Comparison of ENCODE assay signal across 11 cellular contexts in the genomic region with DNA sequence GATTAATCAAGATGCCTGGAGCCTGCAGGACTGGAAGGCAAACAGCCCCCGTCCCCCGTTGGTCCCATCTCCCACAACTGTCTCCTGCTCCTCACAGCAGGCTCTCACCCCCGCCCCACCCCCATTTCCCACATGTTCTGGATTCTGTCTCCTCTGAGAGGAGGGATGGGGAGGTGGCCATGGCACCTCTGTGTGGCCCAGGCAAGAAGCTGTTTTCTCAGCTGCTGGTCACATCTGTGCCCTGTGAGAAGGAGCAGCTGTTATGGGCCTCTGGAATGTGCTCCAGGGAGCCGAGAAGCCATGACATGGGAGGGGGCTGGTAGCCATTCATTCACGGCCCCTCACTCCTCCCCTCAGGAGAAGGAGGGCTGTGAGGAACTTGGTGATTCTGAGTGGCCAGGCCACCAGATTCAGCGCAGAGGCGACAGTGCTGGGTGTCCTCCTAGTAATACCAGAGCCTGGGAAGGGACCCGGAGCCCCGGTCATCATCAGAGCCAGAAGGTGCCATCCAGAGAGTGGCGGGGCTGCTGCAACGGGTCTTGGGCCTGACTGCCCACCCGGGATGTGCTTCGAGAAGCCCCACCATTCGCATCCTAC. TPM values are rescaled to one million over a fixed set of nuclear protein-coding genes. Genes with fewer than 3 reads are reported as not detected.
DNase-seq lines count a peak whose midpoint lies in the region; ATAC-seq, FAIRE-seq and TF ChIP-seq lines count a peak whose summit lies in the region.
"Had no signal": no experiment of that assay in that cellular context is flagged by ENCODE, and none has a peak within 500 bp of the region (broad histone marks: within the 10 kb centered on the region; RNA-seq: fewer than 3 reads in every experiment).

No MANE protein-coding gene starts in this region.

- no peak for TF ChIP-seq CTCF in colonic mucosa (IDR thresholded peaks at IDR 0.05)
- no peak for TF ChIP-seq CTCF in right lobe of liver (IDR thresholded peaks at IDR 0.05)
- no peak for TF ChIP-seq CTCF in D721Med (IDR thresholded peaks at IDR 0.05; ENCODE audit: insufficient read depth, missing control alignments)

- peaks cover 37% of the 10 kb centered on the region for H3K27me3 ChIP-seq in colonic mucosa
- peaks cover 0 to 7% of the 10 kb centered on the region in 2 donors for H3K27me3 ChIP-seq in right lobe of liver

- H3K36me3 ChIP-seq in colonic mucosa (no peaks in the 10 kb centered on the region), right lobe of liver (no peaks in the 10 kb centered on the region)

- no peak for TF ChIP-seq POLR2A in right lobe of liver (IDR thresholded peaks at IDR 0.05)

- no peak overlapping the region for H3K4me3 Mint-ChIP-seq in stimulated activated effector memory CD8-positive, alpha-beta T cell treated with anti-CD3 and anti-CD28 coated beads, Interleukin-12 subunit alpha, Interleukin-12 subunit beta, amount 100 ng/mL, for 72 hours
- H3K4me3 Mint-ChIP-seq: activated naive CD4-positive, alpha-beta T cell treated with anti-CD3 and anti-CD28 coated beads, Interleukin-2, amount 50 U/mL, for 24 hours had no signal

- no peak for FAIRE-seq in D721Med (lab: Jason Lieb, UNC)

- H3K9ac ChIP-seq in colonic mucosa (ENCODE audit: low read depth in 2 of 2, low read length in 2 of 2), result peak overlapping the region; percentile 56

- peaks cover 8% of the 10 kb centered on the region for H3K4me1 ChIP-seq in colonic mucosa
- H3K4me1 ChIP-seq in right lobe of liver, result no peaks in the 10 kb centered on the region

- DNase-seq in NCI-H2171 (lab: John Stamatoyannopoulos, UW) (peak; percentile 59), colonic mucosa (no peak), right lobe of liver (no peak), D721Med (ENCODE audit: insufficient read length, low spot score) (no peak)
- DNase-seq in activated CD4-positive, alpha-beta T cell treated with anti-CD3 and anti-CD28 coated beads for 4 hours, result no peak
- DNase-seq in stimulated activated effector memory CD8-positive, alpha-beta T cell treated with anti-CD3 and anti-CD28 coated beads, Interleukin-12 subunit alpha, Interleukin-12 subunit beta, amount 100 ng/mL, for 72 hours (ENCODE audit: low spot score in 2 of 2), result no peak
- DNase-seq: GOT3 had no signal

- WGBS in right lobe of liver (ENCODE audit: insufficient coverage, low coverage, low lambda C conversion rate, missing lambda C conversion rate), result 16% methylated on average over 6 of the region's 14 CpGs

- ATAC-seq in right lobe of liver (no peak), GM18511 (IDR thresholded peaks at IDR 0.05; ENCODE audit: unreplicated experiment) (no peak)
- no peak for ATAC-seq in stimulated activated effector memory CD8-positive, alpha-beta T cell treated with anti-CD3 and anti-CD28 coated beads, Interleukin-12 subunit alpha, Interleukin-12 subunit beta, amount 100 ng/mL, for 72 hours

- H3K27ac ChIP-seq in colonic mucosa (peak overlapping the region; percentile 30), right lobe of liver (peak overlapping the region in 2 of 3 donors; percentile 33 to 37), temporal lobe (ENCODE audit: low read depth, low read length) (peak overlapping the region; percentile 36)

- H3K36me3 Mint-ChIP-seq in stimulated activated effector memory CD8-positive, alpha-beta T cell treated with anti-CD3 and anti-CD28 coated beads, Interleukin-12 subunit alpha, Interleukin-12 subunit beta, amount 100 ng/mL, for 72 hours, result no peaks in the 10 kb centered on the region
- H3K36me3 Mint-ChIP-seq: activated naive CD4-positive, alpha-beta T cell treated with anti-CD3 and anti-CD28 coated beads, Interleukin-2, amount 50 U/mL, for 24 hours had no signal

- intact Hi-C loops in colonic mucosa (cut with DNase I), result no loop called here
- intact Hi-C loops in right lobe of liver (cut with DNase I), result loop anchor here in 1 of 2 donors (10.0 kb wide), 1 partner anchor 51 kb away; no protein-coding TSS in a partner anchor

- H3K4me3 ChIP-seq in colonic mucosa (peak overlapping the region; percentile 32), right lobe of liver (peak overlapping the region; percentile 1 to 36 (median 35))

- H3K9me3 ChIP-seq in colonic mucosa (no peaks in the 10 kb centered on the region), right lobe of liver (no peaks in the 10 kb centered on the region)

- H3K4me1 Mint-ChIP-seq in stimulated activated effector memory CD8-positive, alpha-beta T cell treated with anti-CD3 and anti-CD28 coated beads, Interleukin-12 subunit alpha, Interleukin-12 subunit beta, amount 100 ng/mL, for 72 hours, result peaks cover 14% of the 10 kb centered on the region

- no peaks in the 10 kb centered on the region for H3K9me3 Mint-ChIP-seq in stimulated activated effector memory CD8-positive, alpha-beta T cell treated with anti-CD3 and anti-CD28 coated beads, Interleukin-12 subunit alpha, Interleukin-12 subunit beta, amount 100 ng/mL, for 72 hours
- H3K9me3 Mint-ChIP-seq: activated naive CD4-positive, alpha-beta T cell treated with anti-CD3 and anti-CD28 coated beads, Interleukin-2, amount 50 U/mL, for 24 hours; IgD-negative memory B cell had no signal

- no peak overlapping the region for H3K27ac Mint-ChIP-seq in stimulated activated effector memory CD8-positive, alpha-beta T cell treated with anti-CD3 and anti-CD28 coated beads, Interleukin-12 subunit alpha, Interleukin-12 subunit beta, amount 100 ng/mL, for 72 hours
- H3K27ac Mint-ChIP-seq: activated naive CD4-positive, alpha-beta T cell treated with anti-CD3 and anti-CD28 coated beads, Interleukin-2, amount 50 U/mL, for 24 hours; IgD-negative memory B cell had no signal

RNA-seq across cellular contexts. Expression of a gene that starts 1.4 kb away (rescaled TPM):
- total RNA-seq in colonic mucosa, result 1 to 10 TPM; 5.3 to 8.1 TPM
- 1 to 10 TPM; 1.1 to 7.5 (median 2.6) TPM for total RNA-seq in right lobe of liver
- total RNA-seq in temporal lobe, result 47.2 TPM

RNA-seq across cellular contexts. Expression of a gene that starts 29.6 kb away (rescaled TPM):
- total RNA-seq in colonic mucosa (1 to 10 TPM; 1.2 to 1.4 TPM), right lobe of liver (under 1 TPM in 1 of 6 experiments, not detected in 5; 0.24 TPM), temporal lobe (7.1 TPM)

RNA-seq across cellular contexts. Expression of a gene that starts 33.9 kb away (rescaled TPM):
- total RNA-seq in colonic mucosa (under 1 TPM in 1 of 2 donors, not detected in 1; 0.37 TPM), right lobe of liver (not detected), temporal lobe (98.8 TPM)

RNA-seq across cellular contexts. Expression of a gene that starts 52.5 kb away (rescaled TPM):
- total RNA-seq in colonic mucosa (10 to 100 TPM; 31.3 to 51.9 TPM), right lobe of liver (10 to 100 TPM; 11.6 to 25.7 (median 20.6) TPM), temporal lobe (6.6 TPM)

RNA-seq across cellular contexts. Expression of a gene that starts 52.8 kb away (rescaled TPM):
- total RNA-seq in colonic mucosa (10 to 100 TPM; 23.4 to 30.0 TPM), right lobe of liver (10 to 100 TPM; 10.3 to 14.1 (median 12.2) TPM), temporal lobe (5.9 TPM)

Comparison
In these comparisons a context has a peak if more than half of its experiments do, and no peak if none do; other contexts are left out.
1. RNA of a gene that starts 33.9 kb away (total RNA-seq): 98.8 TPM in temporal lobe (single experiment); 0.37 TPM in colonic mucosa and not detected in right lobe of liver; every median in the first group is over 10 times any median in the second.
2. Peak in every context shown above with its lines, with median percentiles within 50 percentile points of each other: H3K27ac ChIP-seq.